In the genomic region with DNA sequence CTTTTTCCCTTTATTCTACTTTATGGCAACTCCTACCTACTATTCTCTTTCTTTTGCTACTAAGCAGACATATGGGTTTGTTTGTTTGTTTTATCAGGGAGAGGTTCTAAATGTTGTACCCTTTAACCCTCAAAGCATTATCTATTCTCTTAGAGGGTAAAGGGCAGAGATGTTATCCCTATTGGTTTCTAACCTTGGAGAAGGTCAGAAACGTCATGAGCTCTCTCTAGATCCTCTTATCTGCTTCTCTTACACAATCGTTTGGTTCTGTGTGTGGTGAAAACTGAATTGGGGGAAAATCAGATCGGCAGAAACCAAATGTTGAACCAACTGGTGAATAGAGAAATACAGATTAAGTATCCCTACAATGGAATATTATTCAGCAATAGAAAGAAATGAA, we compare ENCODE assay signal across 1 cellular context.
TF ChIP-seq lines count a peak whose summit lies in the region.

No MANE protein-coding gene starts in this region.

TF ChIP-seq in HepG2, 621 proteins besides CTCF, POLR2A, EP300 and RAD21 (continued from another document and continues in another):
- TF ChIP-seq CREM (IDR thresholded peaks at IDR 0.05) (peak; percentile 79), CREM (CRISPR knock-in tag; IDR thresholded peaks at IDR 0.05) (no peak), FOXP1 (IDR thresholded peaks at IDR 0.05) (no peak), FOXP1 (CRISPR knock-in tag; IDR thresholded peaks at IDR 0.05) (peak; percentile 72), RXRB (CRISPR knock-in tag; IDR thresholded peaks at IDR 0.05; ENCODE audit: borderline replicate concordance) (peak; percentile 83), HOXD1 (CRISPR knock-in tag; IDR thresholded peaks at IDR 0.05) (0 out of 2 replicates have a peak, but pooled peaks have one; percentile 35), LCORL (IDR thresholded peaks at IDR 0.05) (no peak), LCORL (CRISPR knock-in tag; IDR thresholded peaks at IDR 0.05) (peak; percentile 86), NR2C2 (CRISPR knock-in tag; IDR thresholded peaks at IDR 0.05; ENCODE audit: borderline replicate concordance) (peak; percentile 80), TARDBP (CRISPR knock-in tag; IDR thresholded peaks at IDR 0.05) (peak; percentile 40; the same call in 1 of the 2 replicates), ELF3 (CRISPR knock-in tag; IDR thresholded peaks at IDR 0.05) (peak; percentile 24; the same call in 1 of the 2 replicates), ZNF773 (CRISPR knock-in tag; IDR thresholded peaks at IDR 0.05; ENCODE audit: borderline replicate concordance) (no peak), HMG20B (CRISPR knock-in tag; conservative IDR thresholded peaks at IDR 0.05) (0 out of 2 replicates have a peak, but pooled peaks have one; percentile 20), ZNF234 (CRISPR knock-in tag; conservative IDR thresholded peaks at IDR 0.05) (0 out of 2 replicates have a peak, but pooled peaks have one; percentile 17), NBN (conservative IDR thresholded peaks at IDR 0.05) (0 out of 2 replicates have a peak, but pooled peaks have one; percentile 54), PITX1 (CRISPR knock-in tag; IDR thresholded peaks at IDR 0.05) (0 out of 2 replicates have a peak, but pooled peaks have one; percentile 54), ZNF264 (CRISPR knock-in tag; IDR thresholded peaks at IDR 0.05) (peak; percentile 56; the same call in 1 of the 2 replicates), HDAC2 (CRISPR knock-in tag; IDR thresholded peaks at IDR 0.05) (peak; percentile 72), CREB1 (IDR thresholded peaks at IDR 0.05) (peak; percentile 31; the same call in 1 of the 2 replicates), CREB1 (CRISPR knock-in tag; IDR thresholded peaks at IDR 0.05) (peak; percentile 80), NR2F6 (IDR thresholded peaks at IDR 0.05) (peak; percentile 96), NR2F6 (CRISPR knock-in tag; IDR thresholded peaks at IDR 0.05) (peak; percentile 91), HNF4A (CRISPR knock-in tag; IDR thresholded peaks at IDR 0.05) (peak; percentile 82), NCOA2 (CRISPR knock-in tag; IDR thresholded peaks at IDR 0.05) (peak; percentile 88)
- TF ChIP-seq, protein P1, sequence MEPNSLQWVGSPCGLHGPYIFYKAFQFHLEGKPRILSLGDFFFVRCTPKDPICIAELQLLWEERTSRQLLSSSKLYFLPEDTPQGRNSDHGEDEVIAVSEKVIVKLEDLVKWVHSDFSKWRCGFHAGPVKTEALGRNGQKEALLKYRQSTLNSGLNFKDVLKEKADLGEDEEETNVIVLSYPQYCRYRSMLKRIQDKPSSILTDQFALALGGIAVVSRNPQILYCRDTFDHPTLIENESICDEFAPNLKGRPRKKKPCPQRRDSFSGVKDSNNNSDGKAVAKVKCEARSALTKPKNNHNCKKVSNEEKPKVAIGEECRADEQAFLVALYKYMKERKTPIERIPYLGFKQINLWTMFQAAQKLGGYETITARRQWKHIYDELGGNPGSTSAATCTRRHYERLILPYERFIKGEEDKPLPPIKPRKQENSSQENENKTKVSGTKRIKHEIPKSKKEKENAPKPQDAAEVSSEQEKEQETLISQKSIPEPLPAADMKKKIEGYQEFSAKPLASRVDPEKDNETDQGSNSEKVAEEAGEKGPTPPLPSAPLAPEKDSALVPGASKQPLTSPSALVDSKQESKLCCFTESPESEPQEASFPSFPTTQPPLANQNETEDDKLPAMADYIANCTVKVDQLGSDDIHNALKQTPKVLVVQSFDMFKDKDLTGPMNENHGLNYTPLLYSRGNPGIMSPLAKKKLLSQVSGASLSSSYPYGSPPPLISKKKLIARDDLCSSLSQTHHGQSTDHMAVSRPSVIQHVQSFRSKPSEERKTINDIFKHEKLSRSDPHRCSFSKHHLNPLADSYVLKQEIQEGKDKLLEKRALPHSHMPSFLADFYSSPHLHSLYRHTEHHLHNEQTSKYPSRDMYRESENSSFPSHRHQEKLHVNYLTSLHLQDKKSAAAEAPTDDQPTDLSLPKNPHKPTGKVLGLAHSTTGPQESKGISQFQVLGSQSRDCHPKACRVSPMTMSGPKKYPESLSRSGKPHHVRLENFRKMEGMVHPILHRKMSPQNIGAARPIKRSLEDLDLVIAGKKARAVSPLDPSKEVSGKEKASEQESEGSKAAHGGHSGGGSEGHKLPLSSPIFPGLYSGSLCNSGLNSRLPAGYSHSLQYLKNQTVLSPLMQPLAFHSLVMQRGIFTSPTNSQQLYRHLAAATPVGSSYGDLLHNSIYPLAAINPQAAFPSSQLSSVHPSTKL (CRISPR knock-in tag; IDR thresholded peaks at IDR 0.05) = peak; percentile 84
- TF ChIP-seq, protein P2, sequence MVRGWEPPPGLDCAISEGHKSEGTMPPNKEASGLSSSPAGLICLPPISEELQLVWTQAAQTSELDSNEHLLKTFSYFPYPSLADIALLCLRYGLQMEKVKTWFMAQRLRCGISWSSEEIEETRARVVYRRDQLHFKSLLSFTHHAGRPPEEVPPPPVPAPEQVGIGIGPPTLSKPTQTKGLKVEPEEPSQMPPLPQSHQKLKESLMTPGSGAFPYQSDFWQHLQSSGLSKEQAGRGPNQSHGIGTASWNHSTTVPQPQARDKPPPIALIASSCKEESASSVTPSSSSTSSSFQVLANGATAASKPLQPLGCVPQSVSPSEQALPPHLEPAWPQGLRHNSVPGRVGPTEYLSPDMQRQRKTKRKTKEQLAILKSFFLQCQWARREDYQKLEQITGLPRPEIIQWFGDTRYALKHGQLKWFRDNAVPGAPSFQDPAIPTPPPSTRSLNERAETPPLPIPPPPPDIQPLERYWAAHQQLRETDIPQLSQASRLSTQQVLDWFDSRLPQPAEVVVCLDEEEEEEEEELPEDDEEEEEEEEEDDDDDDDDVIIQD (CRISPR knock-in tag; IDR thresholded peaks at IDR 0.05; ENCODE audit: low read depth) = peak; percentile 70; the same call in 1 of the 2 replicates
- TF ChIP-seq, protein P3, sequence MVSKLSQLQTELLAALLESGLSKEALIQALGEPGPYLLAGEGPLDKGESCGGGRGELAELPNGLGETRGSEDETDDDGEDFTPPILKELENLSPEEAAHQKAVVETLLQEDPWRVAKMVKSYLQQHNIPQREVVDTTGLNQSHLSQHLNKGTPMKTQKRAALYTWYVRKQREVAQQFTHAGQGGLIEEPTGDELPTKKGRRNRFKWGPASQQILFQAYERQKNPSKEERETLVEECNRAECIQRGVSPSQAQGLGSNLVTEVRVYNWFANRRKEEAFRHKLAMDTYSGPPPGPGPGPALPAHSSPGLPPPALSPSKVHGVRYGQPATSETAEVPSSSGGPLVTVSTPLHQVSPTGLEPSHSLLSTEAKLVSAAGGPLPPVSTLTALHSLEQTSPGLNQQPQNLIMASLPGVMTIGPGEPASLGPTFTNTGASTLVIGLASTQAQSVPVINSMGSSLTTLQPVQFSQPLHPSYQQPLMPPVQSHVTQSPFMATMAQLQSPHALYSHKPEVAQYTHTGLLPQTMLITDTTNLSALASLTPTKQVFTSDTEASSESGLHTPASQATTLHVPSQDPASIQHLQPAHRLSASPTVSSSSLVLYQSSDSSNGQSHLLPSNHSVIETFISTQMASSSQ (IDR thresholded peaks at IDR 0.05; ENCODE audit: low read depth) = peak; percentile 42
- TF ChIP-seq, protein P3 (CRISPR knock-in tag; IDR thresholded peaks at IDR 0.05; ENCODE audit: borderline replicate concordance) = peak; percentile 36; the same call in 1 of the 2 replicates
- TF ChIP-seq, protein P4, sequence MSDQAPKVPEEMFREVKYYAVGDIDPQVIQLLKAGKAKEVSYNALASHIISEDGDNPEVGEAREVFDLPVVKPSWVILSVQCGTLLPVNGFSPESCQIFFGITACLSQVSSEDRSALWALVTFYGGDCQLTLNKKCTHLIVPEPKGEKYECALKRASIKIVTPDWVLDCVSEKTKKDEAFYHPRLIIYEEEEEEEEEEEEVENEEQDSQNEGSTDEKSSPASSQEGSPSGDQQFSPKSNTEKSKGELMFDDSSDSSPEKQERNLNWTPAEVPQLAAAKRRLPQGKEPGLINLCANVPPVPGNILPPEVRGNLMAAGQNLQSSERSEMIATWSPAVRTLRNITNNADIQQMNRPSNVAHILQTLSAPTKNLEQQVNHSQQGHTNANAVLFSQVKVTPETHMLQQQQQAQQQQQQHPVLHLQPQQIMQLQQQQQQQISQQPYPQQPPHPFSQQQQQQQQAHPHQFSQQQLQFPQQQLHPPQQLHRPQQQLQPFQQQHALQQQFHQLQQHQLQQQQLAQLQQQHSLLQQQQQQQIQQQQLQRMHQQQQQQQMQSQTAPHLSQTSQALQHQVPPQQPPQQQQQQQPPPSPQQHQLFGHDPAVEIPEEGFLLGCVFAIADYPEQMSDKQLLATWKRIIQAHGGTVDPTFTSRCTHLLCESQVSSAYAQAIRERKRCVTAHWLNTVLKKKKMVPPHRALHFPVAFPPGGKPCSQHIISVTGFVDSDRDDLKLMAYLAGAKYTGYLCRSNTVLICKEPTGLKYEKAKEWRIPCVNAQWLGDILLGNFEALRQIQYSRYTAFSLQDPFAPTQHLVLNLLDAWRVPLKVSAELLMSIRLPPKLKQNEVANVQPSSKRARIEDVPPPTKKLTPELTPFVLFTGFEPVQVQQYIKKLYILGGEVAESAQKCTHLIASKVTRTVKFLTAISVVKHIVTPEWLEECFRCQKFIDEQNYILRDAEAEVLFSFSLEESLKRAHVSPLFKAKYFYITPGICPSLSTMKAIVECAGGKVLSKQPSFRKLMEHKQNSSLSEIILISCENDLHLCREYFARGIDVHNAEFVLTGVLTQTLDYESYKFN (CRISPR knock-in tag; conservative IDR thresholded peaks at IDR 0.05) = peak; percentile 87
- TF ChIP-seq, protein P5, sequence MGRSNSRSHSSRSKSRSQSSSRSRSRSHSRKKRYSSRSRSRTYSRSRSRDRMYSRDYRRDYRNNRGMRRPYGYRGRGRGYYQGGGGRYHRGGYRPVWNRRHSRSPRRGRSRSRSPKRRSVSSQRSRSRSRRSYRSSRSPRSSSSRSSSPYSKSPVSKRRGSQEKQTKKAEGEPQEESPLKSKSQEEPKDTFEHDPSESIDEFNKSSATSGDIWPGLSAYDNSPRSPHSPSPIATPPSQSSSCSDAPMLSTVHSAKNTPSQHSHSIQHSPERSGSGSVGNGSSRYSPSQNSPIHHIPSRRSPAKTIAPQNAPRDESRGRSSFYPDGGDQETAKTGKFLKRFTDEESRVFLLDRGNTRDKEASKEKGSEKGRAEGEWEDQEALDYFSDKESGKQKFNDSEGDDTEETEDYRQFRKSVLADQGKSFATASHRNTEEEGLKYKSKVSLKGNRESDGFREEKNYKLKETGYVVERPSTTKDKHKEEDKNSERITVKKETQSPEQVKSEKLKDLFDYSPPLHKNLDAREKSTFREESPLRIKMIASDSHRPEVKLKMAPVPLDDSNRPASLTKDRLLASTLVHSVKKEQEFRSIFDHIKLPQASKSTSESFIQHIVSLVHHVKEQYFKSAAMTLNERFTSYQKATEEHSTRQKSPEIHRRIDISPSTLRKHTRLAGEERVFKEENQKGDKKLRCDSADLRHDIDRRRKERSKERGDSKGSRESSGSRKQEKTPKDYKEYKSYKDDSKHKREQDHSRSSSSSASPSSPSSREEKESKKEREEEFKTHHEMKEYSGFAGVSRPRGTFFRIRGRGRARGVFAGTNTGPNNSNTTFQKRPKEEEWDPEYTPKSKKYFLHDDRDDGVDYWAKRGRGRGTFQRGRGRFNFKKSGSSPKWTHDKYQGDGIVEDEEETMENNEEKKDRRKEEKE (IDR thresholded peaks at IDR 0.05) = no peak
- TF ChIP-seq, protein P6, sequence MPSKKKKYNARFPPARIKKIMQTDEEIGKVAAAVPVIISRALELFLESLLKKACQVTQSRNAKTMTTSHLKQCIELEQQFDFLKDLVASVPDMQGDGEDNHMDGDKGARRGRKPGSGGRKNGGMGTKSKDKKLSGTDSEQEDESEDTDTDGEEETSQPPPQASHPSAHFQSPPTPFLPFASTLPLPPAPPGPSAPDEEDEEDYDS (CRISPR knock-in tag; IDR thresholded peaks at IDR 0.05) = peak; percentile 24; the same call in 1 of the 2 replicates
- TF ChIP-seq, protein P7, sequence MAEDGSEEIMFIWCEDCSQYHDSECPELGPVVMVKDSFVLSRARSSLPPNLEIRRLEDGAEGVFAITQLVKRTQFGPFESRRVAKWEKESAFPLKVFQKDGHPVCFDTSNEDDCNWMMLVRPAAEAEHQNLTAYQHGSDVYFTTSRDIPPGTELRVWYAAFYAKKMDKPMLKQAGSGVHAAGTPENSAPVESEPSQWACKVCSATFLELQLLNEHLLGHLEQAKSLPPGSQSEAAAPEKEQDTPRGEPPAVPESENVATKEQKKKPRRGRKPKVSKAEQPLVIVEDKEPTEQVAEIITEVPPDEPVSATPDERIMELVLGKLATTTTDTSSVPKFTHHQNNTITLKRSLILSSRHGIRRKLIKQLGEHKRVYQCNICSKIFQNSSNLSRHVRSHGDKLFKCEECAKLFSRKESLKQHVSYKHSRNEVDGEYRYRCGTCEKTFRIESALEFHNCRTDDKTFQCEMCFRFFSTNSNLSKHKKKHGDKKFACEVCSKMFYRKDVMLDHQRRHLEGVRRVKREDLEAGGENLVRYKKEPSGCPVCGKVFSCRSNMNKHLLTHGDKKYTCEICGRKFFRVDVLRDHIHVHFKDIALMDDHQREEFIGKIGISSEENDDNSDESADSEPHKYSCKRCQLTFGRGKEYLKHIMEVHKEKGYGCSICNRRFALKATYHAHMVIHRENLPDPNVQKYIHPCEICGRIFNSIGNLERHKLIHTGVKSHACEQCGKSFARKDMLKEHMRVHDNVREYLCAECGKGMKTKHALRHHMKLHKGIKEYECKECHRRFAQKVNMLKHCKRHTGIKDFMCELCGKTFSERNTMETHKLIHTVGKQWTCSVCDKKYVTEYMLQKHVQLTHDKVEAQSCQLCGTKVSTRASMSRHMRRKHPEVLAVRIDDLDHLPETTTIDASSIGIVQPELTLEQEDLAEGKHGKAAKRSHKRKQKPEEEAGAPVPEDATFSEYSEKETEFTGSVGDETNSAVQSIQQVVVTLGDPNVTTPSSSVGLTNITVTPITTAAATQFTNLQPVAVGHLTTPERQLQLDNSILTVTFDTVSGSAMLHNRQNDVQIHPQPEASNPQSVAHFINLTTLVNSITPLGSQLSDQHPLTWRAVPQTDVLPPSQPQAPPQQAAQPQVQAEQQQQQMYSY (CRISPR knock-in tag; IDR thresholded peaks at IDR 0.05) = 0 out of 2 replicates have a peak, but pooled peaks have one; percentile 29
- TF ChIP-seq, protein P8, sequence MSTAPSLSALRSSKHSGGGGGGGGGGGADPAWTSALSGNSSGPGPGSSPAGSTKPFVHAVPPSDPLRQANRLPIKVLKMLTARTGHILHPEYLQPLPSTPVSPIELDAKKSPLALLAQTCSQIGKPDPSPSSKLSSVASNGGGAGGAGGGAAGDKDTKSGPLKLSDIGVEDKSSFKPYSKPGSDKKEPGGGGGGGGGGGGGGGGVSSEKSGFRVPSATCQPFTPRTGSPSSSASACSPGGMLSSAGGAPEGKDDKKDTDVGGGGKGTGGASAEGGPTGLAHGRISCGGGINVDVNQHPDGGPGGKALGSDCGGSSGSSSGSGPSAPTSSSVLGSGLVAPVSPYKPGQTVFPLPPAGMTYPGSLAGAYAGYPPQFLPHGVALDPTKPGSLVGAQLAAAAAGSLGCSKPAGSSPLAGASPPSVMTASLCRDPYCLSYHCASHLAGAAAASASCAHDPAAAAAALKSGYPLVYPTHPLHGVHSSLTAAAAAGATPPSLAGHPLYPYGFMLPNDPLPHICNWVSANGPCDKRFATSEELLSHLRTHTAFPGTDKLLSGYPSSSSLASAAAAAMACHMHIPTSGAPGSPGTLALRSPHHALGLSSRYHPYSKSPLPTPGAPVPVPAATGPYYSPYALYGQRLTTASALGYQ (CRISPR knock-in tag; IDR thresholded peaks at IDR 0.05) = peak; percentile 88
